ENCODE assay signal across 17 cellular contexts in the genomic region with DNA sequence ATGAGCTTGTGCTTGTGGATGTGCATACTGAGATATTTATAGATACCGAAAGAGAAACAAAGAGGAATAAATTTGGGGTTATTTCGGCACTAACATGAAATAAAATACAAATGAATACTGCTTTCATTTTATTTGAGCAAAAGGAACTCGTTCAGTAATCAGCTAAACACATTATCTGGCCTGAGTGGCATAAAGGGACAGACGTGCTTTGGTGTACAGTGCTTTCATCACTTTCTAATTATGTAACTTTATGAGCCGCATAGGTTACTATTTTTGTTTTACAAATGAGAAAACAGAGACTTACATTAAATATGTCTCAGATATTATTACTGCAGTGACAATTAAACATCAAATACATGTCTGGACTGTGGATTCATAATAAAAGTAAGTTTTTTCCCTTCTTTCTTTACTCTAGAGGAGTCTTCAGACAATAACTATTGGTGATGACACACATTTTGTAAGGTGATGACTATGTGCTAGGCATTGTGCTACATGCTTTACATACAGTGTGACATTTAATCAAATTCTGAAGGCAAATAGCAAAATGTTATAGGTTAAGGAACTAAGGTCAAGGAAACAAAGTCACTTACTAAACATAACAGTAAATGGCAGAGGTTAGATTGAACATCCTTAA.
"Had no signal": no experiment of that assay in that cellular context is flagged by ENCODE, and none has a peak within 500 bp of the region (broad histone marks: within the 10 kb centered on the region; RNA-seq: fewer than 3 reads in every experiment).

No MANE protein-coding gene starts in this region.

- ATAC-seq: natural killer cell; stimulated activated memory B cell treated with anti-CD40 and anti-IgM and Interleukin-4, amounts not matched to agents 10 μg/mL and 1 μg/mL and 100 μg/mL, for 72 hours; upper lobe of right lung had no signal

- H3K36me3 ChIP-seq: heart left ventricle, spleen, upper lobe of right lung, vagina had no signal

- H3K9me3 ChIP-seq: testis, upper lobe of right lung, vagina had no signal

- H3K27me3 ChIP-seq: heart left ventricle, spleen, testis, tibial nerve, upper lobe of right lung, vagina had no signal

- H3K4me3 ChIP-seq: spleen, testis, tibial nerve, upper lobe of right lung, vagina had no signal

- DNase-seq: effector CD4-positive, alpha-beta T cell; endodermal cell; erythroblast; foreskin melanocyte; heart left ventricle; hippocampal formation; mammary epithelial cell; natural killer cell; spleen; stimulated activated CD4-positive, alpha-beta T cell treated with anti-CD3 and anti-CD28 coated beads, Interleukin-15, amount 100 ng/mL, for 24 hours; stimulated activated CD4-positive, alpha-beta T cell treated with anti-CD3 and anti-CD28 coated beads, Interleukin-1b, Interleukin-23, amount 100 ng/mL, for 48 hours; stimulated activated CD4-positive, alpha-beta T cell treated with anti-CD3 and anti-CD28 coated beads, Interleukin-4, amount 100 ng/mL, for 24 hours; testis; upper lobe of right lung had no signal
